In the genomic region with DNA sequence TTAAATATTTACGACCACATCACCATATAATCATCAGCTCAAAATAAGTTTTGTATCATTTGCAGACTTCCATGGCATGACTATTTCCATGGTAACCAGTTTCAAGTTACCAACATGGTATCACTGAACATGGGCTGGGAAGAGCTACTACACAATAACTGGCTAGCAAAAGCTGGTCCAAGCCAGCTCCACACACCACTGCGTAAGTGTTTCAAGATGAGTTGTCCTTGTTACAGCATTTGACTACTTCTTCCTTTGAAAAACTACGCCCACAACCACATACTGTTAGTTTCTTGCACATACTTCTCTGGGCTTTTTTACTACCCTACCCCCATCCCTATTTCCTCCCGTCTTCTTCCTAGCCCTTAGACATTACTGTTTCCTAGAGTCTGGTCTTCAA, we compare ENCODE assay signal across 1 cellular context.
TF ChIP-seq lines count a peak whose summit lies in the region.

No MANE protein-coding gene starts in this region.

TF ChIP-seq in GM12878, 131 proteins besides CTCF, POLR2A, EP300 and RAD21 (continued from another document and continues in another):
- TF ChIP-seq, protein P1, sequence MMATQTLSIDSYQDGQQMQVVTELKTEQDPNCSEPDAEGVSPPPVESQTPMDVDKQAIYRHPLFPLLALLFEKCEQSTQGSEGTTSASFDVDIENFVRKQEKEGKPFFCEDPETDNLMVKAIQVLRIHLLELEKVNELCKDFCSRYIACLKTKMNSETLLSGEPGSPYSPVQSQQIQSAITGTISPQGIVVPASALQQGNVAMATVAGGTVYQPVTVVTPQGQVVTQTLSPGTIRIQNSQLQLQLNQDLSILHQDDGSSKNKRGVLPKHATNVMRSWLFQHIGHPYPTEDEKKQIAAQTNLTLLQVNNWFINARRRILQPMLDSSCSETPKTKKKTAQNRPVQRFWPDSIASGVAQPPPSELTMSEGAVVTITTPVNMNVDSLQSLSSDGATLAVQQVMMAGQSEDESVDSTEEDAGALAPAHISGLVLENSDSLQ (IDR thresholded peaks at IDR 0.05): no peak
- TF ChIP-seq ZSCAN29 (IDR thresholded peaks at IDR 0.05) (no peak), IRF4 (IDR thresholded peaks at IDR 0.05; ENCODE audit: low read depth, low read length) (peak; percentile 86), HDAC2 (IDR thresholded peaks at IDR 0.05) (no peak), IKZF2 (IDR thresholded peaks at IDR 0.05) (peak; percentile 76 to 79), STAT3 (IDR thresholded peaks at IDR 0.05; ENCODE audit: low read depth, low read length) (no peak), HDGF (IDR thresholded peaks at IDR 0.05) (0 out of 2 replicates have a peak, but pooled peaks have one; percentile 53), NR2F1 (conservative IDR thresholded peaks at IDR 0.05) (no peak), SMC3 (IDR thresholded peaks at IDR 0.05; ENCODE audit: borderline replicate concordance, low read length) (no peak), RBBP5 (conservative IDR thresholded peaks at IDR 0.05) (no peak), KLF5 (IDR thresholded peaks at IDR 0.05; ENCODE audit: partially characterized antibody) (no peak), NFIC (IDR thresholded peaks at IDR 0.05; ENCODE audit: low read depth, low read length) (peak; percentile 76; the same call in 1 of the 2 replicates), EZH2 (IDR thresholded peaks at IDR 0.05; ENCODE audit: borderline replicate concordance, control insufficient read depth, low read depth, low read length) (no peak), SIX5 (IDR thresholded peaks at IDR 0.05; ENCODE audit: low read depth, low read length, severe bottlenecking) (no peak), CHD1 (IDR thresholded peaks at IDR 0.05; ENCODE audit: low read depth, low read length) (no peak), FOXM1 (IDR thresholded peaks at IDR 0.05; ENCODE audit: low read depth, low read length) (no peak; the same call in 1 of the 2 replicates), HCFC1 (IDR thresholded peaks at IDR 0.05; ENCODE audit: low read length) (no peak), PML (IDR thresholded peaks at IDR 0.05; ENCODE audit: low read length) (peak; percentile 79), SREBF2 (IDR thresholded peaks at IDR 0.05; ENCODE audit: low read length) (no peak), MYC (IDR thresholded peaks at IDR 0.05; ENCODE audit: insufficient read depth, insufficient read length, insufficient replicate concordance, low read length, severe bottlenecking) (no peak), POLR2AphosphoS2 (IDR thresholded peaks at IDR 0.05; ENCODE audit: low read depth, low read length) (no peak), CHD2 (IDR thresholded peaks at IDR 0.05; ENCODE audit: borderline replicate concordance, low read depth, low read length) (0 out of 2 replicates have a peak, but pooled peaks have one; percentile 30), ZNF207 (IDR thresholded peaks at IDR 0.05; ENCODE audit: borderline replicate concordance) (no peak), BACH1 (IDR thresholded peaks at IDR 0.05; ENCODE audit: borderline replicate concordance) (peak; percentile 84; the same call in 1 of the 2 replicates)
- TF ChIP-seq, protein P2, sequence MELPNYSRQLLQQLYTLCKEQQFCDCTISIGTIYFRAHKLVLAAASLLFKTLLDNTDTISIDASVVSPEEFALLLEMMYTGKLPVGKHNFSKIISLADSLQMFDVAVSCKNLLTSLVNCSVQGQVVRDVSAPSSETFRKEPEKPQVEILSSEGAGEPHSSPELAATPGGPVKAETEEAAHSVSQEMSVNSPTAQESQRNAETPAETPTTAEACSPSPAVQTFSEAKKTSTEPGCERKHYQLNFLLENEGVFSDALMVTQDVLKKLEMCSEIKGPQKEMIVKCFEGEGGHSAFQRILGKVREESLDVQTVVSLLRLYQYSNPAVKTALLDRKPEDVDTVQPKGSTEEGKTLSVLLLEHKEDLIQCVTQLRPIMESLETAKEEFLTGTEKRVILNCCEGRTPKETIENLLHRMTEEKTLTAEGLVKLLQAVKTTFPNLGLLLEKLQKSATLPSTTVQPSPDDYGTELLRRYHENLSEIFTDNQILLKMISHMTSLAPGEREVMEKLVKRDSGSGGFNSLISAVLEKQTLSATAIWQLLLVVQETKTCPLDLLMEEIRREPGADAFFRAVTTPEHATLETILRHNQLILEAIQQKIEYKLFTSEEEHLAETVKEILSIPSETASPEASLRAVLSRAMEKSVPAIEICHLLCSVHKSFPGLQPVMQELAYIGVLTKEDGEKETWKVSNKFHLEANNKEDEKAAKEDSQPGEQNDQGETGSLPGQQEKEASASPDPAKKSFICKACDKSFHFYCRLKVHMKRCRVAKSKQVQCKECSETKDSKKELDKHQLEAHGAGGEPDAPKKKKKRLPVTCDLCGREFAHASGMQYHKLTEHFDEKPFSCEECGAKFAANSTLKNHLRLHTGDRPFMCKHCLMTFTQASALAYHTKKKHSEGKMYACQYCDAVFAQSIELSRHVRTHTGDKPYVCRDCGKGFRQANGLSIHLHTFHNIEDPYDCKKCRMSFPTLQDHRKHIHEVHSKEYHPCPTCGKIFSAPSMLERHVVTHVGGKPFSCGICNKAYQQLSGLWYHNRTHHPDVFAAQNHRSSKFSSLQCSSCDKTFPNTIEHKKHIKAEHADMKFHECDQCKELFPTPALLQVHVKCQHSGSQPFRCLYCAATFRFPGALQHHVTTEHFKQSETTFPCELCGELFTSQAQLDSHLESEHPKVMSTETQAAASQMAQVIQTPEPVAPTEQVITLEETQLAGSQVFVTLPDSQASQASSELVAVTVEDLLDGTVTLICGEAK (IDR thresholded peaks at IDR 0.05; ENCODE audit: borderline replicate concordance): no peak
- TF ChIP-seq, protein P3, sequence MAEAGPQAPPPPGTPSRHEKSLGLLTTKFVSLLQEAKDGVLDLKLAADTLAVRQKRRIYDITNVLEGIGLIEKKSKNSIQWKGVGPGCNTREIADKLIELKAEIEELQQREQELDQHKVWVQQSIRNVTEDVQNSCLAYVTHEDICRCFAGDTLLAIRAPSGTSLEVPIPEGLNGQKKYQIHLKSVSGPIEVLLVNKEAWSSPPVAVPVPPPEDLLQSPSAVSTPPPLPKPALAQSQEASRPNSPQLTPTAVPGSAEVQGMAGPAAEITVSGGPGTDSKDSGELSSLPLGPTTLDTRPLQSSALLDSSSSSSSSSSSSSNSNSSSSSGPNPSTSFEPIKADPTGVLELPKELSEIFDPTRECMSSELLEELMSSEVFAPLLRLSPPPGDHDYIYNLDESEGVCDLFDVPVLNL (IDR thresholded peaks at IDR 0.05; ENCODE audit: low read depth, low read length): no peak
- TF ChIP-seq, protein P4, sequence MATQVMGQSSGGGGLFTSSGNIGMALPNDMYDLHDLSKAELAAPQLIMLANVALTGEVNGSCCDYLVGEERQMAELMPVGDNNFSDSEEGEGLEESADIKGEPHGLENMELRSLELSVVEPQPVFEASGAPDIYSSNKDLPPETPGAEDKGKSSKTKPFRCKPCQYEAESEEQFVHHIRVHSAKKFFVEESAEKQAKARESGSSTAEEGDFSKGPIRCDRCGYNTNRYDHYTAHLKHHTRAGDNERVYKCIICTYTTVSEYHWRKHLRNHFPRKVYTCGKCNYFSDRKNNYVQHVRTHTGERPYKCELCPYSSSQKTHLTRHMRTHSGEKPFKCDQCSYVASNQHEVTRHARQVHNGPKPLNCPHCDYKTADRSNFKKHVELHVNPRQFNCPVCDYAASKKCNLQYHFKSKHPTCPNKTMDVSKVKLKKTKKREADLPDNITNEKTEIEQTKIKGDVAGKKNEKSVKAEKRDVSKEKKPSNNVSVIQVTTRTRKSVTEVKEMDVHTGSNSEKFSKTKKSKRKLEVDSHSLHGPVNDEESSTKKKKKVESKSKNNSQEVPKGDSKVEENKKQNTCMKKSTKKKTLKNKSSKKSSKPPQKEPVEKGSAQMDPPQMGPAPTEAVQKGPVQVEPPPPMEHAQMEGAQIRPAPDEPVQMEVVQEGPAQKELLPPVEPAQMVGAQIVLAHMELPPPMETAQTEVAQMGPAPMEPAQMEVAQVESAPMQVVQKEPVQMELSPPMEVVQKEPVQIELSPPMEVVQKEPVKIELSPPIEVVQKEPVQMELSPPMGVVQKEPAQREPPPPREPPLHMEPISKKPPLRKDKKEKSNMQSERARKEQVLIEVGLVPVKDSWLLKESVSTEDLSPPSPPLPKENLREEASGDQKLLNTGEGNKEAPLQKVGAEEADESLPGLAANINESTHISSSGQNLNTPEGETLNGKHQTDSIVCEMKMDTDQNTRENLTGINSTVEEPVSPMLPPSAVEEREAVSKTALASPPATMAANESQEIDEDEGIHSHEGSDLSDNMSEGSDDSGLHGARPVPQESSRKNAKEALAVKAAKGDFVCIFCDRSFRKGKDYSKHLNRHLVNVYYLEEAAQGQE (IDR thresholded peaks at IDR 0.05; ENCODE audit: low read depth, low read length): no peak
- TF ChIP-seq, protein P5, sequence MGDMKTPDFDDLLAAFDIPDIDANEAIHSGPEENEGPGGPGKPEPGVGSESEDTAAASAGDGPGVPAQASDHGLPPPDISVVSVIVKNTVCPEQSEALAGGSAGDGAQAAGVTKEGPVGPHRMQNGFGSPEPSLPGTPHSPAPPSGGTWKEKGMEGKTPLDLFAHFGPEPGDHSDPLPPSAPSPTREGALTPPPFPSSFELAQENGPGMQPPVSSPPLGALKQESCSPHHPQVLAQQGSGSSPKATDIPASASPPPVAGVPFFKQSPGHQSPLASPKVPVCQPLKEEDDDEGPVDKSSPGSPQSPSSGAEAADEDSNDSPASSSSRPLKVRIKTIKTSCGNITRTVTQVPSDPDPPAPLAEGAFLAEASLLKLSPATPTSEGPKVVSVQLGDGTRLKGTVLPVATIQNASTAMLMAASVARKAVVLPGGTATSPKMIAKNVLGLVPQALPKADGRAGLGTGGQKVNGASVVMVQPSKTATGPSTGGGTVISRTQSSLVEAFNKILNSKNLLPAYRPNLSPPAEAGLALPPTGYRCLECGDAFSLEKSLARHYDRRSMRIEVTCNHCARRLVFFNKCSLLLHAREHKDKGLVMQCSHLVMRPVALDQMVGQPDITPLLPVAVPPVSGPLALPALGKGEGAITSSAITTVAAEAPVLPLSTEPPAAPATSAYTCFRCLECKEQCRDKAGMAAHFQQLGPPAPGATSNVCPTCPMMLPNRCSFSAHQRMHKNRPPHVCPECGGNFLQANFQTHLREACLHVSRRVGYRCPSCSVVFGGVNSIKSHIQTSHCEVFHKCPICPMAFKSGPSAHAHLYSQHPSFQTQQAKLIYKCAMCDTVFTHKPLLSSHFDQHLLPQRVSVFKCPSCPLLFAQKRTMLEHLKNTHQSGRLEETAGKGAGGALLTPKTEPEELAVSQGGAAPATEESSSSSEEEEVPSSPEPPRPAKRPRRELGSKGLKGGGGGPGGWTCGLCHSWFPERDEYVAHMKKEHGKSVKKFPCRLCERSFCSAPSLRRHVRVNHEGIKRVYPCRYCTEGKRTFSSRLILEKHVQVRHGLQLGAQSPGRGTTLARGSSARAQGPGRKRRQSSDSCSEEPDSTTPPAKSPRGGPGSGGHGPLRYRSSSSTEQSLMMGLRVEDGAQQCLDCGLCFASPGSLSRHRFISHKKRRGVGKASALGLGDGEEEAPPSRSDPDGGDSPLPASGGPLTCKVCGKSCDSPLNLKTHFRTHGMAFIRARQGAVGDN (IDR thresholded peaks at IDR 0.05): no peak
- TF ChIP-seq, protein P6, sequence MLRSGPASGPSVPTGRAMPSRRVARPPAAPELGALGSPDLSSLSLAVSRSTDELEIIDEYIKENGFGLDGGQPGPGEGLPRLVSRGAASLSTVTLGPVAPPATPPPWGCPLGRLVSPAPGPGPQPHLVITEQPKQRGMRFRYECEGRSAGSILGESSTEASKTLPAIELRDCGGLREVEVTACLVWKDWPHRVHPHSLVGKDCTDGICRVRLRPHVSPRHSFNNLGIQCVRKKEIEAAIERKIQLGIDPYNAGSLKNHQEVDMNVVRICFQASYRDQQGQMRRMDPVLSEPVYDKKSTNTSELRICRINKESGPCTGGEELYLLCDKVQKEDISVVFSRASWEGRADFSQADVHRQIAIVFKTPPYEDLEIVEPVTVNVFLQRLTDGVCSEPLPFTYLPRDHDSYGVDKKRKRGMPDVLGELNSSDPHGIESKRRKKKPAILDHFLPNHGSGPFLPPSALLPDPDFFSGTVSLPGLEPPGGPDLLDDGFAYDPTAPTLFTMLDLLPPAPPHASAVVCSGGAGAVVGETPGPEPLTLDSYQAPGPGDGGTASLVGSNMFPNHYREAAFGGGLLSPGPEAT (IDR thresholded peaks at IDR 0.05; ENCODE audit: low read depth): peak; percentile 30; the same call in 1 of the 2 replicates
- TF ChIP-seq, protein P7, sequence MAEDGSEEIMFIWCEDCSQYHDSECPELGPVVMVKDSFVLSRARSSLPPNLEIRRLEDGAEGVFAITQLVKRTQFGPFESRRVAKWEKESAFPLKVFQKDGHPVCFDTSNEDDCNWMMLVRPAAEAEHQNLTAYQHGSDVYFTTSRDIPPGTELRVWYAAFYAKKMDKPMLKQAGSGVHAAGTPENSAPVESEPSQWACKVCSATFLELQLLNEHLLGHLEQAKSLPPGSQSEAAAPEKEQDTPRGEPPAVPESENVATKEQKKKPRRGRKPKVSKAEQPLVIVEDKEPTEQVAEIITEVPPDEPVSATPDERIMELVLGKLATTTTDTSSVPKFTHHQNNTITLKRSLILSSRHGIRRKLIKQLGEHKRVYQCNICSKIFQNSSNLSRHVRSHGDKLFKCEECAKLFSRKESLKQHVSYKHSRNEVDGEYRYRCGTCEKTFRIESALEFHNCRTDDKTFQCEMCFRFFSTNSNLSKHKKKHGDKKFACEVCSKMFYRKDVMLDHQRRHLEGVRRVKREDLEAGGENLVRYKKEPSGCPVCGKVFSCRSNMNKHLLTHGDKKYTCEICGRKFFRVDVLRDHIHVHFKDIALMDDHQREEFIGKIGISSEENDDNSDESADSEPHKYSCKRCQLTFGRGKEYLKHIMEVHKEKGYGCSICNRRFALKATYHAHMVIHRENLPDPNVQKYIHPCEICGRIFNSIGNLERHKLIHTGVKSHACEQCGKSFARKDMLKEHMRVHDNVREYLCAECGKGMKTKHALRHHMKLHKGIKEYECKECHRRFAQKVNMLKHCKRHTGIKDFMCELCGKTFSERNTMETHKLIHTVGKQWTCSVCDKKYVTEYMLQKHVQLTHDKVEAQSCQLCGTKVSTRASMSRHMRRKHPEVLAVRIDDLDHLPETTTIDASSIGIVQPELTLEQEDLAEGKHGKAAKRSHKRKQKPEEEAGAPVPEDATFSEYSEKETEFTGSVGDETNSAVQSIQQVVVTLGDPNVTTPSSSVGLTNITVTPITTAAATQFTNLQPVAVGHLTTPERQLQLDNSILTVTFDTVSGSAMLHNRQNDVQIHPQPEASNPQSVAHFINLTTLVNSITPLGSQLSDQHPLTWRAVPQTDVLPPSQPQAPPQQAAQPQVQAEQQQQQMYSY (CRISPR knock-in tag; IDR thresholded peaks at IDR 0.05): no peak
- TF ChIP-seq, protein P8, sequence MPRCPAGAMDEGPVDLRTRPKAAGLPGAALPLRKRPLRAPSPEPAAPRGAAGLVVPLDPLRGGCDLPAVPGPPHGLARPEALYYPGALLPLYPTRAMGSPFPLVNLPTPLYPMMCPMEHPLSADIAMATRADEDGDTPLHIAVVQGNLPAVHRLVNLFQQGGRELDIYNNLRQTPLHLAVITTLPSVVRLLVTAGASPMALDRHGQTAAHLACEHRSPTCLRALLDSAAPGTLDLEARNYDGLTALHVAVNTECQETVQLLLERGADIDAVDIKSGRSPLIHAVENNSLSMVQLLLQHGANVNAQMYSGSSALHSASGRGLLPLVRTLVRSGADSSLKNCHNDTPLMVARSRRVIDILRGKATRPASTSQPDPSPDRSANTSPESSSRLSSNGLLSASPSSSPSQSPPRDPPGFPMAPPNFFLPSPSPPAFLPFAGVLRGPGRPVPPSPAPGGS (IDR thresholded peaks at IDR 0.05; ENCODE audit: borderline replicate concordance, insufficient read depth, low read depth, low read length, poor library complexity, severe bottlenecking): peak; percentile 12
